15 cellular contexts compared by ENCODE assay signal in genomic region chrX:14359316-14359715, GRCh38.
DNase-seq lines count a peak whose midpoint lies in the region; FAIRE-seq and TF ChIP-seq lines count a peak whose summit lies in the region.
"Had no signal": no experiment of that assay in that cellular context is flagged by ENCODE, and none has a peak within 500 bp of the region (broad histone marks: within the 10 kb centered on the region; RNA-seq: fewer than 3 reads in every experiment).

No MANE protein-coding gene starts in this region.

- peak overlapping the region; percentile 25; the same call in 1 of the 2 replicates for H3K4me3 ChIP-seq in ACC112 (ENCODE audit: low read depth, low read length)

- H3K4me3 Mint-ChIP-seq in HFFc6: no peak overlapping the region
- H3K4me3 Mint-ChIP-seq in nephron progenitor cell: no peak overlapping the region
- H3K4me3 Mint-ChIP-seq: CD4-positive, CD25-positive, alpha-beta regulatory T cell had no signal

- TF ChIP-seq CTCF in HFFc6 (IDR thresholded peaks at IDR 0.05) (no peak), nephron progenitor cell (IDR thresholded peaks at IDR 0.05) (no peak)

- H2AFZ ChIP-seq in ACC112 (ENCODE audit: low read length, unreplicated experiment): no peak overlapping the region

- H3K27ac ChIP-seq in ACC112 (ENCODE audit: low read depth, low read length): peak overlapping the region; percentile 12; the same call in 1 of the 2 replicates

- H3K36me3 Mint-ChIP-seq in HFFc6 (ENCODE audit: low read depth): no peaks in the 10 kb centered on the region
- H3K36me3 Mint-ChIP-seq in nephron progenitor cell (ENCODE audit: low read depth): no peaks in the 10 kb centered on the region
- H3K36me3 Mint-ChIP-seq: CD4-positive, CD25-positive, alpha-beta regulatory T cell had no signal

- H3K4me1 Mint-ChIP-seq in HFFc6 (ENCODE audit: low read depth) (peaks cover 73% of the 10 kb centered on the region), nephron progenitor cell (peaks cover 9% of the 10 kb centered on the region)
- H3K4me1 Mint-ChIP-seq: CD4-positive, CD25-positive, alpha-beta regulatory T cell had no signal

- H3K4me1 ChIP-seq in ACC112 (ENCODE audit: control insufficient read depth, insufficient read depth, low read length, unreplicated experiment): peaks cover 51% of the 10 kb centered on the region

- H3K9me3 Mint-ChIP-seq in HFFc6 (no peaks in the 10 kb centered on the region), nephron progenitor cell (peaks cover 26% of the 10 kb centered on the region)

- no peaks in the 10 kb centered on the region for H3K79me2 ChIP-seq in ACC112 (ENCODE audit: control insufficient read depth, insufficient read depth, low read length, unreplicated experiment)

- peak; percentile 57 for FAIRE-seq in colon (lab: Jason Lieb, UNC)

- H3K27ac Mint-ChIP-seq in HFFc6: peak overlapping the region; percentile 26; the same call in 1 of the 2 replicates
- peak overlapping the region; percentile 27 for H3K27ac Mint-ChIP-seq in nephron progenitor cell
- H3K27ac Mint-ChIP-seq: CD4-positive, CD25-positive, alpha-beta regulatory T cell had no signal

- H3K27me3 ChIP-seq in ACC112 (ENCODE audit: insufficient read depth, low read length): no peaks in the 10 kb centered on the region

- H3K36me3 ChIP-seq in ACC112 (ENCODE audit: insufficient read depth, low read length): no peaks in the 10 kb centered on the region

- no peaks in the 10 kb centered on the region for H3K27me3 Mint-ChIP-seq in HFFc6 (ENCODE audit: insufficient read depth)
- no peaks in the 10 kb centered on the region for H3K27me3 Mint-ChIP-seq in nephron progenitor cell (ENCODE audit: low read depth, poor library complexity)
- H3K27me3 Mint-ChIP-seq: CD4-positive, CD25-positive, alpha-beta regulatory T cell had no signal

- DNase-seq in HFFc6 (no peak), nephron progenitor cell (no peak), posterior cingulate gyrus (no peak), COLO829 (ENCODE audit: low spot score) (no peak)
- no peak for DNase-seq in NK-92 treated with Interleukin-12 subunit alpha and Interleukin-12 subunit beta, amount 100 ng/mL, for 24 hours (lab: John Stamatoyannopoulos, UW)
- DNase-seq: AML-193; CD4-positive, CD25-positive, alpha-beta regulatory T cell; DND-41; IMR-90; Kasumi-1; NCI-H1436; NCI-H2107; NCI-H226 had no signal

- intact Hi-C loops in posterior cingulate gyrus (cut with DNase I): no loop called here
